Comparison of ENCODE assay signal across 15 cellular contexts in genomic region chr9:14209399-14209990, GRCh38.
DNase-seq lines count a peak whose midpoint lies in the region; ATAC-seq and TF ChIP-seq lines count a peak whose summit lies in the region.
"Had no signal": no experiment of that assay in that cellular context is flagged by ENCODE, and none has a peak within 500 bp of the region (broad histone marks: within the 10 kb centered on the region; RNA-seq: fewer than 3 reads in every experiment).

No MANE protein-coding gene starts in this region.

- intact Hi-C loops in MCF 10A (cut with micrococcal nuclease): no loop called here
- intact Hi-C loops in mammary epithelial cell (cut with micrococcal nuclease): loop anchor here (10.0 kb wide), 1 partner anchor 995 kb away; no protein-coding TSS in a partner anchor
- intact Hi-C loops in body of pancreas (cut with DNase I): no loop called here

- H3K4me1 ChIP-seq in mammary epithelial cell (ENCODE audit: insufficient read depth, low read length) (peaks cover 55% of the 10 kb centered on the region), body of pancreas (peaks cover 97% of the 10 kb centered on the region)

- H3K27ac ChIP-seq in mammary epithelial cell (ENCODE audit: insufficient read depth, low read depth, low read length): no peak overlapping the region
- peak overlapping the region in 3 of 4 donors; percentile 1 to 83 (median 66) for H3K27ac ChIP-seq in body of pancreas
- H3K27ac ChIP-seq: left lung, sigmoid colon, thoracic aorta had no signal

- TF ChIP-seq CTCF in MCF 10A (IDR thresholded peaks at IDR 0.05; ENCODE audit: unreplicated experiment) (no peak), mammary epithelial cell (conservative IDR thresholded peaks at IDR 0.05 in 1 of 2, IDR thresholded peaks at IDR 0.05 in 1 of 2; ENCODE audit: extremely low read depth in 1 of 2, insufficient read depth in 1 of 2, low read depth in 1 of 2, low read length in 2 of 2) (no peak), body of pancreas (IDR thresholded peaks at IDR 0.05) (no peak), type B pancreatic cell (conservative IDR thresholded peaks at IDR 0.05) (no peak)

- H3K36me3 Mint-ChIP-seq in MCF 10A (ENCODE audit: insufficient read depth, unreplicated experiment): peaks cover 24% of the 10 kb centered on the region
- peaks cover 5% of the 10 kb centered on the region for H3K36me3 Mint-ChIP-seq in type B pancreatic cell

- CTCF ChIA-PET in MCF 10A (lab: Yijun Ruan, JAX): interaction anchor here (0.7 kb wide), 1 partner anchor 781 kb away, joined by 3 read pairs; no protein-coding TSS in a partner anchor
- CTCF ChIA-PET in mammary epithelial cell (lab: Charles Lee; ENCODE audit: low non-redundant PET): no interaction called here

- no TSS peak for BruUV-seq in MCF 10A (replicated peaks; lab: Mats Ljungman, UMichigan)
- BruUV-seq in mammary epithelial cell (replicated peaks; lab: Mats Ljungman, UMichigan): no TSS peak

- no peaks in the 10 kb centered on the region for H4K20me1 ChIP-seq in mammary epithelial cell (ENCODE audit: insufficient read depth, low read length)

- peaks cover 86% of the 10 kb centered on the region for H3K79me2 ChIP-seq in mammary epithelial cell (ENCODE audit: insufficient read depth, low read length)

- H3K27me3 Mint-ChIP-seq in MCF 10A (ENCODE audit: insufficient read depth, unreplicated experiment) (no peaks in the 10 kb centered on the region), type B pancreatic cell (no peaks in the 10 kb centered on the region)

- in situ Hi-C loops in mammary epithelial cell (cut with MboI; ENCODE audit: low sequenced_read_pairs in 2 of 2): loop anchor here in 1 of 2 donors (10.0 kb wide), 1 partner anchor 95 kb away; no protein-coding TSS in a partner anchor

- POLR2A ChIA-PET in MCF 10A (lab: Yijun Ruan, JAX): interaction anchor here (1.1 kb wide), 1 partner anchor 73 kb away, joined by 3 read pairs; no protein-coding TSS in a partner anchor

- H3K9ac ChIP-seq in mammary epithelial cell (ENCODE audit: insufficient read depth, low read length): no peak overlapping the region

- 97% methylated on average over 4 of the region's 4 CpGs for whole genome bisulfite sequencing in mammary epithelial cell (ENCODE audit: low coverage, missing lambda C conversion rate)
- 74 to 76% methylated on average over 4 of the region's 4 CpGs for WGBS in body of pancreas, 2 donors

- no peak overlapping the region for H2AFZ ChIP-seq in mammary epithelial cell (ENCODE audit: low read depth, low read length)

- no peaks in the 10 kb centered on the region for H3K36me3 ChIP-seq in mammary epithelial cell (ENCODE audit: insufficient read depth, low read length)
- no peaks in the 10 kb centered on the region for H3K36me3 ChIP-seq in body of pancreas (replicated peaks in 1 of 2; ENCODE audit: insufficient read depth in 1 of 2, low read depth in 2 of 2)
- H3K36me3 ChIP-seq: left lung, sigmoid colon, thoracic aorta had no signal

- H3K4me3 Mint-ChIP-seq in MCF 10A (ENCODE audit: unreplicated experiment) (no peak overlapping the region), type B pancreatic cell (peak overlapping the region; percentile 29)

- ATAC-seq in body of pancreas (no peak), GM19035 (IDR thresholded peaks at IDR 0.05; ENCODE audit: unreplicated experiment) (no peak)
- ATAC-seq: left lung had no signal

- no peak overlapping the region for H3K4me3 ChIP-seq in mammary epithelial cell (replicated peaks in 1 of 3; ENCODE audit: insufficient read depth in 1 of 3, low read depth in 2 of 3, low read length in 3 of 3)
- no peak overlapping the region for H3K4me3 ChIP-seq in body of pancreas
- H3K4me3 ChIP-seq: left lung, sigmoid colon, thoracic aorta had no signal

- no peaks in the 10 kb centered on the region for H3K9me3 ChIP-seq in mammary epithelial cell (replicated peaks; ENCODE audit: insufficient read depth, low read length)
- no peaks in the 10 kb centered on the region for H3K9me3 ChIP-seq in body of pancreas
- H3K9me3 ChIP-seq: left lung, sigmoid colon, thoracic aorta had no signal

- no peaks in the 10 kb centered on the region for H3K9me3 Mint-ChIP-seq in MCF 10A (ENCODE audit: unreplicated experiment)
- H3K9me3 Mint-ChIP-seq in type B pancreatic cell: peaks cover 6% of the 10 kb centered on the region

- DNase-seq in MCF 10A (ENCODE audit: unreplicated experiment) (peak; percentile 26), mammary epithelial cell (no peak), NCI-H69 (lab: John Stamatoyannopoulos, UW) (peak; percentile 94), body of pancreas (peak in 1 of 4 donors; percentile 42), type B pancreatic cell (ENCODE audit: extremely low spot score, unreplicated experiment) (no peak), NOMO-1 (lab: John Stamatoyannopoulos, UW; ENCODE audit: unreplicated experiment in 2 of 2) (no peak)
- DNase-seq in stimulated activated CD4-positive, alpha-beta T cell treated with anti-CD3 and anti-CD28 coated beads, Interleukin-4, amount 100 ng/mL, for 4 hours: no peak
- DNase-seq: left lung; NCI-H524; sigmoid colon; stimulated activated CD4-positive, alpha-beta T cell treated with anti-CD3 and anti-CD28 coated beads, Interleukin-4, amount 100 ng/mL, for 1 hour; stimulated activated CD8-positive, alpha-beta memory T cell treated with anti-CD3 and anti-CD28 coated beads, Interleukin-4, amount 100 ng/mL, for 48 hours; SW 1271 had no signal

- H3K27ac Mint-ChIP-seq in MCF 10A (ENCODE audit: low read depth, unreplicated experiment) (peak overlapping the region; percentile 36), type B pancreatic cell (no peak overlapping the region)

- H3K4me2 ChIP-seq in mammary epithelial cell (ENCODE audit: insufficient read depth, low read depth, low read length): no peak overlapping the region

- TF ChIP-seq POLR2A in body of pancreas (IDR thresholded peaks at IDR 0.05): no peak

- dilution Hi-C loops in mammary epithelial cell (cut with HindIII; ENCODE audit: low sequenced_read_pairs): loop anchor here (25.0 kb wide), 1 partner anchor 103 kb away; the partner anchor contains the start of gene NFIB

- H3K4me1 Mint-ChIP-seq in MCF 10A (ENCODE audit: insufficient read depth, unreplicated experiment) (peaks cover 48% of the 10 kb centered on the region), type B pancreatic cell (ENCODE audit: unreplicated experiment) (peaks cover 58% of the 10 kb centered on the region)

- H3K27me3 ChIP-seq in mammary epithelial cell (ENCODE audit: insufficient read depth, low read length): no peaks in the 10 kb centered on the region
- no peaks in the 10 kb centered on the region for H3K27me3 ChIP-seq in body of pancreas
- H3K27me3 ChIP-seq: left lung, sigmoid colon had no signal

Comparison
In these comparisons a context has a peak if more than half of its experiments do, and no peak if none do; other contexts are left out.
1. DNase-seq: peak in MCF 10A (single experiment) and NCI-H69 (single experiment); none in mammary epithelial cell (single experiment), type B pancreatic cell (single experiment), stimulated activated CD4-positive, alpha-beta T cell treated with anti-CD3 and anti-CD28 coated beads, Interleukin-4, amount 100 ng/mL, for 4 hours (0 of 2) and NOMO-1 (0 of 2).